10 cellular contexts compared by ENCODE assay signal in genomic region chr5:1568201-1568979, GRCh38. TPM values are rescaled to one million over a fixed set of nuclear protein-coding genes. Genes with fewer than 3 reads are reported as not detected.
A peak's percentile ranks its signal among the peaks of the same experiment; 100 is the strongest.
DNase-seq lines count a peak whose midpoint lies in the region; ATAC-seq, FAIRE-seq and TF ChIP-seq lines count a peak whose summit lies in the region.
"Had no signal": no experiment of that assay in that cellular context is flagged by ENCODE, and none has a peak within 500 bp of the region (broad histone marks: within the 10 kb centered on the region; RNA-seq: fewer than 3 reads in every experiment).

No MANE protein-coding gene starts in this region.

- peaks cover 4% of the 10 kb centered on the region for H3K4me1 Mint-ChIP-seq in neural crest cell
- H3K4me1 Mint-ChIP-seq in stimulated activated naive CD8-positive, alpha-beta T cell treated with anti-CD3 and anti-CD28 coated beads, Interleukin-15, amount 100 ng/mL, for 72 hours: no peaks in the 10 kb centered on the region

- peaks cover 28% of the 10 kb centered on the region for H3K36me3 Mint-ChIP-seq in neural crest cell (ENCODE audit: low read depth)

- no peak overlapping the region for H3K4me3 ChIP-seq in fibroblast of mammary gland (ENCODE audit: control insufficient read depth, low read depth, low read length)

- TF ChIP-seq CTCF in AG09319 (IDR thresholded peaks at IDR 0.05; ENCODE audit: low read depth, low read length) (no peak), fibroblast of mammary gland (conservative IDR thresholded peaks at IDR 0.05; ENCODE audit: control insufficient read depth, insufficient read depth, low read depth, low read length) (no peak), neural crest cell (conservative IDR thresholded peaks at IDR 0.05) (no peak)

- peak overlapping the region; percentile 59 for H3K27ac Mint-ChIP-seq in neural crest cell (ENCODE audit: unreplicated experiment)
- peak overlapping the region in 1 of 2 donors; percentile 74 for H3K27ac Mint-ChIP-seq in stimulated activated naive CD8-positive, alpha-beta T cell treated with anti-CD3 and anti-CD28 coated beads, Interleukin-15, amount 100 ng/mL, for 72 hours

- no peak overlapping the region for H3K4me3 Mint-ChIP-seq in neural crest cell
- no peak overlapping the region for H3K4me3 Mint-ChIP-seq in stimulated activated naive CD8-positive, alpha-beta T cell treated with anti-CD3 and anti-CD28 coated beads, Interleukin-15, amount 100 ng/mL, for 72 hours

- no peak for TF ChIP-seq POLR2A in GM12892 (IDR thresholded peaks at IDR 0.05; ENCODE audit: low read depth, low read length)

- H3K27me3 Mint-ChIP-seq in neural crest cell (ENCODE audit: low read depth): no peaks in the 10 kb centered on the region
- H3K27me3 Mint-ChIP-seq in stimulated activated naive CD8-positive, alpha-beta T cell treated with anti-CD3 and anti-CD28 coated beads, Interleukin-15, amount 100 ng/mL, for 72 hours: no peaks in the 10 kb centered on the region

- no peak for FAIRE-seq in GM12892 (lab: Jason Lieb, UNC)
- FAIRE-seq: G401.6 had no signal

- ATAC-seq in GM21390 (IDR thresholded peaks at IDR 0.05; ENCODE audit: unreplicated experiment) (no peak), GM18873 (IDR thresholded peaks at IDR 0.05; ENCODE audit: low FRiP score, unreplicated experiment) (no peak)
- no peak for ATAC-seq in stimulated activated naive CD8-positive, alpha-beta T cell treated with anti-CD3 and anti-CD28 coated beads, Interleukin-15, amount 100 ng/mL, for 72 hours

- DNase-seq in AG09319 (ENCODE audit: extremely low read depth, low read depth) (peak; percentile 58), NCI-H2196 treated with DMSO at 0.1 percent for 48 hours (lab: John Stamatoyannopoulos, UW; ENCODE audit: unreplicated experiment) (peak; percentile 64), fibroblast of mammary gland (ENCODE audit: low read depth) (peak; percentile 91), neural crest cell (ENCODE audit: low read depth, low spot score) (no peak), GM12892 (ENCODE audit: insufficient read length) (no peak)
- DNase-seq in stimulated activated naive CD8-positive, alpha-beta T cell treated with anti-CD3 and anti-CD28 coated beads, Interleukin-15, amount 100 ng/mL, for 72 hours: no peak
- DNase-seq: NCI-H69 had no signal

- peaks cover 5% of the 10 kb centered on the region for H3K9me3 Mint-ChIP-seq in neural crest cell
- peaks cover 4 to 11% of the 10 kb centered on the region in 2 donors for H3K9me3 Mint-ChIP-seq in stimulated activated naive CD8-positive, alpha-beta T cell treated with anti-CD3 and anti-CD28 coated beads, Interleukin-15, amount 100 ng/mL, for 72 hours

RNA-seq across cellular contexts. Expression of gene LPCAT1, which starts 44.6 kb away (rescaled TPM):
- 101 and 111 TPM in 2 replicates for total RNA-seq in neural crest cell
- polyA plus RNA-seq in GM12892 (2012; ENCODE audit: missing spikeins): 63.8 TPM

Comparison
In these comparisons a context has a peak if more than half of its experiments do, and no peak if none do; other contexts are left out.
1. DNase-seq: peak in AG09319 (single experiment), NCI-H2196 treated with DMSO at 0.1 percent for 48 hours (single experiment) and fibroblast of mammary gland (single experiment); none in neural crest cell (single experiment), GM12892 (single experiment) and stimulated activated naive CD8-positive, alpha-beta T cell treated with anti-CD3 and anti-CD28 coated beads, Interleukin-15, amount 100 ng/mL, for 72 hours (0 of 2).